In the genomic region with DNA sequence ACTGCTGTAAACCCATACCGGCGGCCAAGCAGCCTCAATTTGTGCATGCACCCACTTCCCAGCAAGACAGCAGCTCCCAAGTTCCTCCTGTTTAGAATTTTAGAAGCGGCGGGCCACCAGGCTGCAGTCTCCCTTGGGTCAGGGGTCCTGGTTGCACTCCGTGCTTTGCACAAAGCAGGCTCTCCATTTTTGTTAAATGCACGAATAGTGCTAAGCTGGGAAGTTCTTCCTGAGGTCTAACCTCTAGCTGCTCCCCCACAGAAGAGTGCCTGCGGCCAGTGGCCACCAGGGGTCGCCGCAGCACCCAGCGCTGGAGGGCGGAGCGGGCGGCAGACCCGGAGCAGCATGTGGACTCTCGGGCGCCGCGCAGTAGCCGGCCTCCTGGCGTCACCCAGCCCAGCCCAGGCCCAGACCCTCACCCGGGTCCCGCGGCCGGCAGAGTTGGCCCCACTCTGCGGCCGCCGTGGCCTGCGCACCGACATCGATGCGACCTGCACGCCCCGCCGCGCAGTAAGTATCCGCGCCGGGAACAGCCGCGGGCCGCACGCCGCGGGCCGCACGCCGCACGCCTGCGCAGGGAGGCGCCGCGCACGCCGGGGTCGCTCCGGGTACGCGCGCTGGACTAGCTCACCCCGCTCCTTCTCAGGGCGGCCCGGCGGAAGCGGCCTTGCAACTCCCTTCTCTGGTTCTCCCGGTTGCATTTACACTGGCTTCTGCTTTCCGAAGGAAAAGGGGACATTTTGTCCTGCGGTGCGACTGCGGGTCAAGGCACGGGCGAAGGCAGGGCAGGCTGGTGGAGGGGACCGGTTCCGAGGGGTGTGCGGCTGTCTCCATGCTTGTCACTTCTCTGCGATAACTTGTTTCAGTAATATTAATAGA, we compare ENCODE assay signal across 8 cellular contexts. TPM values are rescaled to one million over a fixed set of nuclear protein-coding genes. Genes with fewer than 3 reads are reported as not detected.
A peak's percentile ranks its signal among the peaks of the same experiment; 100 is the strongest.
DNase-seq lines count a peak whose midpoint lies in the region; ATAC-seq and TF ChIP-seq lines count a peak whose summit lies in the region.

A gene (plus strand): TSS at position 315 of the 879 bp plus-strand sequence. CDS start 31 bp downstream, at position 346.

- H3K9me3 ChIP-seq in SJCRH30 (replicated peaks) (no peaks in the 10 kb centered on the region), neutrophil (no peaks in the 10 kb centered on the region), suprapubic skin (no peaks in the 10 kb centered on the region)

- H3K4me1 ChIP-seq in SJCRH30 = no peaks in the 10 kb centered on the region; the same call in 1 of the 2 replicates
- H3K4me1 ChIP-seq in neutrophil (ENCODE audit: control insufficient read depth in 1 of 2, insufficient read depth in 1 of 2, low read depth in 1 of 2, low read length in 1 of 2) = peaks cover 33 to 50% of the 10 kb centered on the region in 2 experiments
- peaks cover 12% of the 10 kb centered on the region for H3K4me1 ChIP-seq in suprapubic skin

- no peak for TF ChIP-seq POLR2A in suprapubic skin (IDR thresholded peaks at IDR 0.05)

- WGBS in suprapubic skin = 1% methylated on average over 7 of the region's 75 CpGs

- no peak for TF ChIP-seq EP300 in suprapubic skin (IDR thresholded peaks at IDR 0.05)

- peak within 1 kb of the TSS; percentile 87 for H3K4me3 ChIP-seq in Jurkat, Clone E6-1 (ENCODE audit: low read length)
- H3K4me3 ChIP-seq in SJCRH30 (peak within 1 kb of the TSS; percentile 74), neutrophil (ENCODE audit: low read depth in 1 of 2, low read length in 1 of 2) (peak within 1 kb of the TSS; percentile 75 to 88), suprapubic skin (peak within 1 kb of the TSS; percentile 86)

- ATAC-seq in GM21619 (IDR thresholded peaks at IDR 0.05; ENCODE audit: unreplicated experiment) = peak; percentile 92

- H3K36me3 ChIP-seq in SJCRH30 (0 out of 2 replicates have a peak, but pooled peaks cover 2% of the 10 kb centered on the region), neutrophil (no peaks in the 10 kb centered on the region), suprapubic skin (no peaks in the 10 kb centered on the region)

- H3K27ac ChIP-seq in SJCRH30 (peak within 1 kb of the TSS; percentile 54; the same call in 1 of the 2 replicates), neutrophil (peak within 1 kb of the TSS; percentile 77), suprapubic skin (peak within 1 kb of the TSS; percentile 89)

- peak; percentile 93 for TF ChIP-seq CTCF in neutrophil (IDR thresholded peaks at IDR 0.05)
- TF ChIP-seq CTCF in suprapubic skin (IDR thresholded peaks at IDR 0.05) = peak; percentile 73 to 98

- H3K27me3 ChIP-seq in SJCRH30 (no peaks in the 10 kb centered on the region), neutrophil (no peaks in the 10 kb centered on the region), suprapubic skin (no peaks in the 10 kb centered on the region)

- DNase-seq in Daoy (ENCODE audit: low read depth) (peak; percentile 90), SJCRH30 (peak; percentile 81 to 86), foreskin melanocyte (peak; percentile 72), suprapubic skin (ENCODE audit: low spot score in 2 of 2) (peak; percentile 79 to 85)
- peak; percentile 69 for DNase-seq in Jurkat, Clone E6-1 (ENCODE audit: low read depth, low spot score)
- DNase-seq in activated gamma-delta T cell treated with anti-CD3 and anti-CD28 coated beads, Interleukin-2, amount 50 U/mL, for 16 hours (ENCODE audit: low read depth) = peak; percentile 69

RNA-seq across cellular contexts. Expression of the gene that starts here (rescaled TPM):
- total RNA-seq in Daoy (2014; rRNA removed; shearing (Covaris generic)) = 14.6 and 21.1 TPM in 2 replicates
- polyA plus RNA-seq in Jurkat, Clone E6-1 (2012; ENCODE audit: insufficient read depth, insufficient read length) = 35.0 TPM
- total RNA-seq in SJCRH30 (2014; rRNA removed; shearing (Covaris generic)) = 13.0 and 14.4 TPM in 2 replicates
- total RNA-seq in suprapubic skin = 10 to 100 TPM in 1 of 4 donors, 1 to 10 TPM in 3; 2.3 to 11.1 (median 5.6) TPM

Comparison
In these comparisons a context has a peak if more than half of its experiments do, and no peak if none do; other contexts are left out.
1. Peak in every context shown above with its lines: DNase-seq, ATAC-seq, H3K4me3 ChIP-seq and H3K27ac ChIP-seq.